Comparison of ENCODE assay signal across 8 cellular contexts in the genomic region with DNA sequence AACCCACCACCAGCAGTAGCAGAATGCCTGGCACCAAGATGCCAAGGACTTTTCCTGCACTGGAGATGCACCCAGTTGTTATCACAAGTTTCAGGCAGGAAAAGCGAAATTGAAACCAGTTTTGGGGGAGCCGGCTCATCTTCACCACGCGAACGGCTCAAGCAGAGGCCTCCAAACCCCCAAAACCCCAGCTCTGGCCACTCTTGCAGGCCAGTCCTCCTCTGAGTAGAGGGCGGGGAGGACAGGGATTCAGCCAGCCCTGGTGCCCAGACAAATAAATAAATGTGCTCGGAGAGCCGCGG. TPM values are rescaled to one million over a fixed set of nuclear protein-coding genes. Genes with fewer than 3 reads are reported as not detected.
A peak's percentile ranks its signal among the peaks of the same experiment; 100 is the strongest.
DNase-seq lines count a peak whose midpoint lies in the region; ATAC-seq and TF ChIP-seq lines count a peak whose summit lies in the region.

No MANE protein-coding gene starts in this region.

- peaks cover 4% of the 10 kb centered on the region for H3K4me1 ChIP-seq in ES-I3 (ENCODE audit: insufficient read depth, low read length)
- no peaks in the 10 kb centered on the region for H3K4me1 ChIP-seq in colonic mucosa
- peaks cover 12% of the 10 kb centered on the region for H3K4me1 ChIP-seq in upper lobe of right lung

- H3K36me3 Mint-ChIP-seq in memory B cell: peaks cover 8% of the 10 kb centered on the region

- peak overlapping the region; percentile 85 for H3K27ac ChIP-seq in RWPE1
- peak overlapping the region; percentile 84 for H3K27ac ChIP-seq in colonic mucosa
- peak overlapping the region; percentile 89 for H3K27ac ChIP-seq in upper lobe of right lung

- H3K4me3 ChIP-seq in colonic mucosa (peak overlapping the region; percentile 84), upper lobe of right lung (peak overlapping the region; percentile 96)

- H3K4me1 Mint-ChIP-seq in memory B cell: peaks cover 23% of the 10 kb centered on the region

- peak; percentile 1 for ATAC-seq in GM21825 (IDR thresholded peaks at IDR 0.05; ENCODE audit: unreplicated experiment)
- peak; percentile 12 for ATAC-seq in memory B cell (ENCODE audit: low read depth)
- ATAC-seq in upper lobe of right lung: no peak
- no peak for ATAC-seq in GM18520 (IDR thresholded peaks at IDR 0.05; ENCODE audit: unreplicated experiment)

- DNase-seq in RWPE1 (ENCODE audit: low spot score): peak; percentile 34
- peak; percentile 39 for DNase-seq in colonic mucosa
- peak in 1 of 2 donors; percentile 4 for DNase-seq in memory B cell (ENCODE audit: low spot score in 2 of 2)
- no peak for DNase-seq in upper lobe of right lung
- no peak for DNase-seq in SKM-1 treated with dmso at 0.1 percent for 144 hours (lab: John Stamatoyannopoulos, UW; ENCODE audit: unreplicated experiment)

- TF ChIP-seq CTCF in RWPE1 (conservative IDR thresholded peaks at IDR 0.05; ENCODE audit: low read depth): no peak
- no peak for TF ChIP-seq CTCF in colonic mucosa (IDR thresholded peaks at IDR 0.05)
- no peak for TF ChIP-seq CTCF in upper lobe of right lung (IDR thresholded peaks at IDR 0.05)

- peak overlapping the region; percentile 94 for H3K27ac Mint-ChIP-seq in memory B cell

- H3K27me3 ChIP-seq in colonic mucosa (no peaks in the 10 kb centered on the region), upper lobe of right lung (no peaks in the 10 kb centered on the region)

- POLR2A ChIA-PET in RWPE1 (lab: Yijun Ruan, JAX; ENCODE audit: low non-redundant PET): no interaction called here

- H3K9ac ChIP-seq in ES-I3 (ENCODE audit: low read depth, low read length) (peak overlapping the region; percentile 89), colonic mucosa (ENCODE audit: low read depth in 2 of 2, low read length in 2 of 2) (peak overlapping the region; percentile 73 to 80)

- no peaks in the 10 kb centered on the region for H3K9me3 Mint-ChIP-seq in memory B cell

- CTCF ChIA-PET in RWPE1 (lab: Yijun Ruan, JAX): interaction anchor here (0.6 to 3.8 kb wide), 7 partner anchors 13 to 222 kb away, joined by 3 to 72 read pairs (median 5); no protein-coding TSS in a partner anchor

- peak overlapping the region; percentile 99 for H3K4me3 Mint-ChIP-seq in memory B cell

- no peaks in the 10 kb centered on the region for H3K27me3 Mint-ChIP-seq in memory B cell

- intact Hi-C loops in colonic mucosa (cut with DNase I): loop anchor here (10.0 kb wide), 1 partner anchor 238 kb away; no protein-coding TSS in a partner anchor
- intact Hi-C loops in upper lobe of right lung (cut with DNase I): loop anchor here (5.0 kb wide), 1 partner anchor 75 kb away; no protein-coding TSS in a partner anchor

- H3K36me3 ChIP-seq in ES-I3 (ENCODE audit: insufficient read depth, low read length) (no peaks in the 10 kb centered on the region), colonic mucosa (no peaks in the 10 kb centered on the region), upper lobe of right lung (no peaks in the 10 kb centered on the region)

- no peaks in the 10 kb centered on the region for H3K9me3 ChIP-seq in ES-I3 (ENCODE audit: control insufficient read depth, insufficient read depth, low read length)
- no peaks in the 10 kb centered on the region for H3K9me3 ChIP-seq in colonic mucosa
- no peaks in the 10 kb centered on the region for H3K9me3 ChIP-seq in upper lobe of right lung

RNA-seq across cellular contexts. Expression of a gene that starts 0.3 kb away (rescaled TPM):
- total RNA-seq in colonic mucosa: 10 to 100 TPM; 28.3 to 35.3 TPM
- total RNA-seq in upper lobe of right lung: 120 TPM

RNA-seq across cellular contexts. Expression of a gene that starts 29.8 kb away (rescaled TPM):
- total RNA-seq in colonic mucosa (not detected), upper lobe of right lung (not detected)

RNA-seq across cellular contexts. Expression of a gene that starts 30.3 kb away (rescaled TPM):
- total RNA-seq in colonic mucosa (10 to 100 TPM; 18.7 to 57.5 TPM), upper lobe of right lung (490 TPM)

RNA-seq across cellular contexts. Expression of a gene that starts 36.6 kb away (rescaled TPM):
- total RNA-seq in colonic mucosa (10 to 100 TPM; 54.8 to 67.1 TPM), upper lobe of right lung (34.7 TPM)

RNA-seq across cellular contexts. Expression of a gene that starts 51.7 kb away (rescaled TPM):
- total RNA-seq in colonic mucosa (10 to 100 TPM in 1 of 2 donors, 1 to 10 TPM in 1; 8.7 to 19.0 TPM), upper lobe of right lung (12.4 TPM)

Comparison
In these comparisons a context has a peak if more than half of its experiments do, and no peak if none do; other contexts are left out.
1. ATAC-seq: peak in GM21825 (single experiment) and memory B cell (single experiment); none in upper lobe of right lung (single experiment) and GM18520 (single experiment).
2. DNase-seq: peak in RWPE1 (single experiment) and colonic mucosa (single experiment); none in upper lobe of right lung (single experiment) and SKM-1 treated with dmso at 0.1 percent for 144 hours (single experiment).
3. Peak in every context shown above with its lines, with median percentiles within 50 percentile points of each other: H3K27ac ChIP-seq.